Comparison of ENCODE assay signal across 8 cellular contexts in the genomic region with DNA sequence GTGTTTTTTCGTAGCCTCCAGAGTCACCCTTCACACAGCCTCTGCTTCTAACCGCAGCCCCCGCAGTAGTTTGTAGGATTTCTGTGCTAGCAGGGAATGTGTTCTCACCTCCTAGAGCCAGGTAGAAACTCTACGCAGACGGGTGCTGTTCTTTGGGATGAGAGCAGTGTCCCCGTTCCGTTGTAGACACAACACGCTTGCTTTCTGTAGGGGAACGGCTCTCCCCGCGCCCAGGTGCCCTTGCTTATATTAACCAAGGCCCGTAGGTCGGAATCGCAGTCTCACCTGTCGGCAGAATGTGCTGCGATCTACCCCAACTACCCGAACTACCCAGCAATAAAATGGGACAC.
DNase-seq lines count a peak whose midpoint lies in the region; ATAC-seq and TF ChIP-seq lines count a peak whose summit lies in the region.

No MANE protein-coding gene starts in this region.

- H3K36me3 ChIP-seq in ascending aorta (no peaks in the 10 kb centered on the region), lower lobe of right lung (no peaks in the 10 kb centered on the region), uterus (no peaks in the 10 kb centered on the region)

- peak; percentile 33 for ATAC-seq in HG02798 (IDR thresholded peaks at IDR 0.05; ENCODE audit: poor library complexity, unreplicated experiment)
- peak; percentile 43 to 59 for ATAC-seq in lower lobe of right lung
- no peak for ATAC-seq in GM19328 (IDR thresholded peaks at IDR 0.05; ENCODE audit: unreplicated experiment)

- intact Hi-C loops in ascending aorta (cut with DNase I) (no loop called here), lower lobe of right lung (cut with DNase I) (no loop called here), uterus (cut with DNase I; ENCODE audit: low total_unique reads) (no loop called here)

- no peak for DNase-seq in AG09309 (ENCODE audit: low read depth)
- no peak for DNase-seq in ascending aorta (ENCODE audit: low spot score in 2 of 2)
- DNase-seq in lower lobe of right lung, result no peak
- no peak for DNase-seq in uterus
- DNase-seq in KBM-7, result no peak
- no peak for DNase-seq in NCI-H128 (lab: John Stamatoyannopoulos, UW; ENCODE audit: unreplicated experiment)

- H3K27ac ChIP-seq in ascending aorta (no peak overlapping the region), lower lobe of right lung (peak overlapping the region; percentile 27), uterus (peak overlapping the region; percentile 39 to 69)

- TF ChIP-seq POLR2A in uterus (IDR thresholded peaks at IDR 0.05), result no peak

- H3K27me3 ChIP-seq in ascending aorta (no peaks in the 10 kb centered on the region), lower lobe of right lung (ENCODE audit: low read depth) (peaks cover 12% of the 10 kb centered on the region), uterus (no peaks in the 10 kb centered on the region)

- H3K4me1 ChIP-seq in ascending aorta, result peaks cover 0 to 7% of the 10 kb centered on the region in 2 donors
- no peaks in the 10 kb centered on the region for H3K4me1 ChIP-seq in lower lobe of right lung
- no peaks in the 10 kb centered on the region for H3K4me1 ChIP-seq in uterus

- in situ Hi-C loops in KBM-7 (cut with MboI; ENCODE audit: low pct_unique_long_range_greater_than_20kb, low sequenced_read_pairs), result no loop called here

- H3K4me3 ChIP-seq in AG09309 (ENCODE audit: control insufficient read depth, low read depth, low read length), result peak overlapping the region; percentile 40
- peak overlapping the region; percentile 49 to 74 for H3K4me3 ChIP-seq in ascending aorta
- H3K4me3 ChIP-seq in lower lobe of right lung, result peak overlapping the region; percentile 56
- H3K4me3 ChIP-seq in uterus, result peak overlapping the region; percentile 43

- H3K9me3 ChIP-seq in ascending aorta, result no peaks in the 10 kb centered on the region
- H3K9me3 ChIP-seq in lower lobe of right lung, result no peaks in the 10 kb centered on the region
- no peaks in the 10 kb centered on the region for H3K9me3 ChIP-seq in uterus

- TF ChIP-seq CTCF in AG09309 (IDR thresholded peaks at IDR 0.05; ENCODE audit: control insufficient read depth, insufficient read depth, low read depth, low read length, missing control alignments) (no peak), ascending aorta (IDR thresholded peaks at IDR 0.05) (no peak), lower lobe of right lung (IDR thresholded peaks at IDR 0.05) (no peak), uterus (IDR thresholded peaks at IDR 0.05) (no peak)

Comparison
In these comparisons a context has a peak if more than half of its experiments do, and no peak if none do; other contexts are left out.
1. H3K27ac ChIP-seq: peak in lower lobe of right lung (single experiment) and uterus (2 of 2); none in ascending aorta (0 of 2).
2. Peak in every context shown above with its lines, with median percentiles within 50 percentile points of each other: H3K4me3 ChIP-seq.